ENCODE assay signal across 8 cellular contexts in the genomic region with DNA sequence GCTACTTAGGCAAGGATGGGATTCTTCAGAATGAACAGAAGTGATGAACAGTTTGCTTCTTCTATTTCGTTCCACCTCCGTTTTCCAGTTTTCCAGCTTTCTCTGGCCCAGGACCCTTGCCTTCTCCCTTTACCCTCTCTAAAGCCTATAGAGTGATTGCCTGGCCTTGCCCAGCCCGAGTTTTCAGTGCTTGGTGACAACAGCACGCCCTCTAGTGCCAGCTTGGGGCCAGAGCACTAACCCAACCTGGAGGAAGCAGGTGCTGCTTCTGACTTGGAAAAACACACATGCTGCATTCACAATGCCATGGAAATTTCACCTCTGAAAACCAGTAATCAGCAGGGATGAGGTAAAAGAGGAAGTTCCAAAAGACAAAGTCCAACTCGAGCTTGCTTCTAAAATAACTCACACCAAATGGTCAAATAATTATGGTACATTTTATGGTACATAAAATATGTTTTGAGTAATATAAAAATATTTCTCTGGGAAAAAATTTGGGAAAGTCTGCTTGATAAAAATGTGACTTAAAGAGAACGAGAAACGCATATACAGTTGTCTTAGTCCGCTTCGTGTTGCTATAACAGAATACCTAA. TPM values are rescaled to one million over a fixed set of nuclear protein-coding genes. Genes with fewer than 3 reads are reported as not detected.
A peak's percentile ranks its signal among the peaks of the same experiment; 100 is the strongest.
DNase-seq lines count a peak whose midpoint lies in the region; ATAC-seq and TF ChIP-seq lines count a peak whose summit lies in the region.

No MANE protein-coding gene starts in this region.

- H3K9me3 Mint-ChIP-seq in CD4-positive, CD25-positive, alpha-beta regulatory T cell: no peaks in the 10 kb centered on the region
- no peaks in the 10 kb centered on the region for H3K9me3 Mint-ChIP-seq in WTC11

- no peak overlapping the region for H3K4me2 ChIP-seq in mammary epithelial cell (ENCODE audit: insufficient read depth, low read depth, low read length)

- peak overlapping the region in 1 of 3 donors; percentile 10 for H3K27ac Mint-ChIP-seq in CD4-positive, CD25-positive, alpha-beta regulatory T cell
- no peak overlapping the region for H3K27ac Mint-ChIP-seq in WTC11

- in situ Hi-C loops in mammary epithelial cell (cut with MboI; ENCODE audit: low sequenced_read_pairs in 2 of 2): loop anchor here in 1 of 2 donors (5.0 kb wide), 1 partner anchor 128 kb away; no protein-coding TSS in a partner anchor

- no peaks in the 10 kb centered on the region for H3K9me3 ChIP-seq in CD4-positive, CD25-positive, alpha-beta regulatory T cell (ENCODE audit: control insufficient read depth in 2 of 2, low read length in 2 of 2)
- H3K9me3 ChIP-seq in mammary epithelial cell (replicated peaks; ENCODE audit: insufficient read depth, low read length): no peaks in the 10 kb centered on the region

- H3K36me3 Mint-ChIP-seq in CD4-positive, CD25-positive, alpha-beta regulatory T cell: no peaks in the 10 kb centered on the region
- no peaks in the 10 kb centered on the region for H3K36me3 Mint-ChIP-seq in WTC11

- no peaks in the 10 kb centered on the region for H3K27me3 ChIP-seq in CD4-positive, CD25-positive, alpha-beta regulatory T cell (ENCODE audit: control insufficient read depth, insufficient read depth, low read length)
- no peaks in the 10 kb centered on the region for H3K27me3 ChIP-seq in mammary epithelial cell (ENCODE audit: insufficient read depth, low read length)

- CTCF ChIA-PET in WTC11 (lab: Charles Lee): interaction anchor here (0.5 to 6.9 kb wide), 32 partner anchors 8 to 1842 kb away, joined by 3 to 49 read pairs (median 4); partner anchors contain the start of gene LGR6
- CTCF ChIA-PET in mammary epithelial cell (lab: Charles Lee; ENCODE audit: low non-redundant PET): interaction anchor here (0.6 kb wide), 1 partner anchor 41 kb away, joined by 3 read pairs; no protein-coding TSS in a partner anchor

- H2AFZ ChIP-seq in mammary epithelial cell (ENCODE audit: low read depth, low read length): no peak overlapping the region

- H3K4me1 Mint-ChIP-seq in CD4-positive, CD25-positive, alpha-beta regulatory T cell: peaks cover 0 to 3% (median 1%) of the 10 kb centered on the region in 4 donors
- H3K4me1 Mint-ChIP-seq in WTC11: peaks cover 15% of the 10 kb centered on the region

- H3K27ac ChIP-seq in CD4-positive, CD25-positive, alpha-beta regulatory T cell (ENCODE audit: insufficient read depth, low read length, poor library complexity, severe bottlenecking): no peak overlapping the region
- H3K27ac ChIP-seq in mammary epithelial cell (ENCODE audit: insufficient read depth, low read depth, low read length): no peak overlapping the region

- no peak overlapping the region for H3K4me3 Mint-ChIP-seq in CD4-positive, CD25-positive, alpha-beta regulatory T cell
- no peak overlapping the region for H3K4me3 Mint-ChIP-seq in WTC11

- no peaks in the 10 kb centered on the region for H3K36me3 ChIP-seq in CD4-positive, CD25-positive, alpha-beta regulatory T cell (ENCODE audit: control insufficient read depth, insufficient read depth, low read length)
- no peaks in the 10 kb centered on the region for H3K36me3 ChIP-seq in mammary epithelial cell (ENCODE audit: insufficient read depth, low read length)

- no peaks in the 10 kb centered on the region for H3K4me1 ChIP-seq in CD4-positive, CD25-positive, alpha-beta regulatory T cell (ENCODE audit: control insufficient read depth, insufficient read depth, low read length, poor library complexity, severe bottlenecking)
- peaks cover 6% of the 10 kb centered on the region for H3K4me1 ChIP-seq in mammary epithelial cell (ENCODE audit: insufficient read depth, low read length)

- peak; percentile 53 to 75 (median 73) for DNase-seq in CD4-positive, CD25-positive, alpha-beta regulatory T cell
- DNase-seq in HCEC 1CT (peak; percentile 37), NCI-H2196 treated with DMSO at 0.1 percent for 48 hours (lab: John Stamatoyannopoulos, UW; ENCODE audit: unreplicated experiment) (peak; percentile 63), WTC11 (ENCODE audit: low spot score) (peak; percentile 90), mammary epithelial cell (peak; percentile 44), islet precursor cell (peak; percentile 92)
- peak; percentile 47 to 63 (median 56) for DNase-seq in stimulated activated CD4-positive, alpha-beta T cell treated with anti-CD3 and anti-CD28 coated beads, Interleukin-1b, Interleukin-23, amount 100 ng/mL, for 24 hours (ENCODE audit: low read depth in 4 of 4, low spot score in 1 of 4)

- no peak overlapping the region for H3K9ac ChIP-seq in mammary epithelial cell (ENCODE audit: insufficient read depth, low read length)

- H4K20me1 ChIP-seq in mammary epithelial cell (ENCODE audit: insufficient read depth, low read length): no peaks in the 10 kb centered on the region

- no peak overlapping the region for H3K4me3 ChIP-seq in CD4-positive, CD25-positive, alpha-beta regulatory T cell (ENCODE audit: low read depth, low read length)
- H3K4me3 ChIP-seq in mammary epithelial cell (replicated peaks in 1 of 3; ENCODE audit: insufficient read depth in 1 of 3, low read depth in 2 of 3, low read length in 3 of 3): no peak overlapping the region

- no peaks in the 10 kb centered on the region for H3K79me2 ChIP-seq in mammary epithelial cell (ENCODE audit: insufficient read depth, low read length)

- POLR2A ChIA-PET in WTC11 (lab: Charles Lee): no interaction called here

- TF ChIP-seq CTCF in WTC11 (IDR thresholded peaks at IDR 0.05) (peak; percentile 74; the same call in 1 of the 2 replicates), mammary epithelial cell (conservative IDR thresholded peaks at IDR 0.05 in 1 of 2, IDR thresholded peaks at IDR 0.05 in 1 of 2; ENCODE audit: extremely low read depth in 1 of 2, insufficient read depth in 1 of 2, low read depth in 1 of 2, low read length in 2 of 2) (peak; percentile 99)

- H3K27me3 Mint-ChIP-seq in CD4-positive, CD25-positive, alpha-beta regulatory T cell: peaks cover 5% of the 10 kb centered on the region
- no peaks in the 10 kb centered on the region for H3K27me3 Mint-ChIP-seq in WTC11 (ENCODE audit: low read depth)

- no TSS peak for BruUV-seq in mammary epithelial cell (replicated peaks; lab: Mats Ljungman, UMichigan)

- ATAC-seq in CD4-positive, CD25-positive, alpha-beta regulatory T cell (ENCODE audit: low read depth in 2 of 2): peak; percentile 74 to 80
- ATAC-seq in WTC11: peak; percentile 97
- ATAC-seq in GM18858 (IDR thresholded peaks at IDR 0.05; ENCODE audit: unreplicated experiment): no peak

- WGBS in mammary epithelial cell (ENCODE audit: low coverage, missing lambda C conversion rate): 0% methylated on average over 9 of the region's 9 CpGs

- intact Hi-C loops in mammary epithelial cell (cut with micrococcal nuclease): loop anchor here (1.0 kb wide), 5 partner anchors 41 to 404 kb away; partner anchors contain the start of gene LGR6

- dilution Hi-C loops in mammary epithelial cell (cut with HindIII; ENCODE audit: low sequenced_read_pairs): loop anchor here (5.0 kb wide), 2 partner anchors 38 to 318 kb away; no protein-coding TSS in a partner anchor

TF ChIP-seq in WTC11, 78 proteins besides CTCF, POLR2A, EP300 and RAD21:
- 0 out of 2 replicates have a peak, but pooled peaks have one; percentile 23 for TF ChIP-seq MAX (CRISPR knock-in tag; IDR thresholded peaks at IDR 0.05)
- TF ChIP-seq FOXK1 (CRISPR knock-in tag; IDR thresholded peaks at IDR 0.05): no peak

RNA-seq across cellular contexts. Expression of gene UBE2T, which starts 26.1 kb away (rescaled TPM):
- total RNA-seq in CD4-positive, CD25-positive, alpha-beta regulatory T cell: 1.2 TPM
- 10 to 100 TPM; 12.4 to 16.1 (median 15.1) TPM for polyA plus RNA-seq in CD4-positive, CD25-positive, alpha-beta regulatory T cell
- total RNA-seq in WTC11 (2021): 43.9 to 51.6 TPM (median 49.8 TPM) in 3 replicates
- 10 to 100 TPM; 11.0 to 34.7 TPM for total RNA-seq in mammary epithelial cell
- 89.1 TPM for polyA plus RNA-seq in mammary epithelial cell
- 17.7 TPM for polyA minus RNA-seq in mammary epithelial cell

RNA-seq across cellular contexts. Expression of gene PPP1R12B, which starts 32.8 kb away (rescaled TPM):
- total RNA-seq in CD4-positive, CD25-positive, alpha-beta regulatory T cell: 32.5 TPM
- 1 to 10 TPM; 3.8 to 6.4 (median 4.2) TPM for polyA plus RNA-seq in CD4-positive, CD25-positive, alpha-beta regulatory T cell
- total RNA-seq in WTC11 (2021) (19.2 to 22.6 TPM (median 19.8 TPM) in 3 replicates), mammary epithelial cell (10 to 100 TPM; 13.5 to 42.0 TPM)
- polyA plus RNA-seq in mammary epithelial cell: 5.0 TPM
- polyA minus RNA-seq in mammary epithelial cell: 15.6 TPM

Comparison
In these comparisons a context has a peak if more than half of its experiments do, and no peak if none do; other contexts are left out.
1. DNase-seq: peak in every context shown above with its lines; median percentile 92 in islet precursor cell; 90 in WTC11; 73 in CD4-positive, CD25-positive, alpha-beta regulatory T cell; 63 in NCI-H2196 treated with DMSO at 0.1 percent for 48 hours; 56 in stimulated activated CD4-positive, alpha-beta T cell treated with anti-CD3 and anti-CD28 coated beads, Interleukin-1b, Interleukin-23, amount 100 ng/mL, for 24 hours; 44 in mammary epithelial cell; 37 in HCEC 1CT.